Comparison of ENCODE assay signal across 1 cellular context in genomic region chr2:165015052-165015642, GRCh38.
TF ChIP-seq lines count a peak whose summit lies in the region.

No MANE protein-coding gene starts in this region.

TF ChIP-seq in HepG2, 621 proteins besides CTCF, POLR2A, EP300 and RAD21 (continued from another document):
- TF ChIP-seq HOMEZ (CRISPR knock-in tag; IDR thresholded peaks at IDR 0.05; ENCODE audit: low read depth) = peak; percentile 61
- TF ChIP-seq SNAI1 (CRISPR knock-in tag; IDR thresholded peaks at IDR 0.05; ENCODE audit: borderline replicate concordance) = no peak
- no peak for TF ChIP-seq ZNF530 (CRISPR knock-in tag; IDR thresholded peaks at IDR 0.05; ENCODE audit: low read depth)
- TF ChIP-seq ZNF124 (CRISPR knock-in tag; IDR thresholded peaks at IDR 0.05) = 0 out of 2 replicates have a peak, but pooled peaks have one; percentile 31
- TF ChIP-seq ZNF326 (CRISPR knock-in tag; IDR thresholded peaks at IDR 0.05; ENCODE audit: borderline replicate concordance) = no peak
- TF ChIP-seq SALL2 (CRISPR knock-in tag; IDR thresholded peaks at IDR 0.05) = no peak
- TF ChIP-seq ZNF235 (CRISPR knock-in tag; IDR thresholded peaks at IDR 0.05; ENCODE audit: borderline replicate concordance) = no peak
- no peak for TF ChIP-seq SRY (CRISPR knock-in tag; IDR thresholded peaks at IDR 0.05)
- no peak for TF ChIP-seq CENPT (CRISPR knock-in tag; IDR thresholded peaks at IDR 0.05; ENCODE audit: low read depth)
- no peak for TF ChIP-seq KLF6 (CRISPR knock-in tag; IDR thresholded peaks at IDR 0.05)
- TF ChIP-seq SIN3A (IDR thresholded peaks at IDR 0.05; ENCODE audit: borderline replicate concordance, low read depth, low read length) = no peak
- TF ChIP-seq RBM39 (IDR thresholded peaks at IDR 0.05; ENCODE audit: low read depth, low read length, poor library complexity, severe bottlenecking) = no peak
- TF ChIP-seq SMC3 (IDR thresholded peaks at IDR 0.05; ENCODE audit: low read length) = peak; percentile 93
- TF ChIP-seq BCL6 (CRISPR knock-in tag; IDR thresholded peaks at IDR 0.05) = 0 out of 2 replicates have a peak, but pooled peaks have one; percentile 13
- peak; percentile 47; the same call in 1 of the 2 replicates for TF ChIP-seq MEIS2 (CRISPR knock-in tag; IDR thresholded peaks at IDR 0.05)
- no peak for TF ChIP-seq ZNF382 (CRISPR knock-in tag; IDR thresholded peaks at IDR 0.05; ENCODE audit: borderline replicate concordance)
- no peak for TF ChIP-seq REXO4 (CRISPR knock-in tag; IDR thresholded peaks at IDR 0.05; ENCODE audit: borderline replicate concordance)
- TF ChIP-seq THRA (CRISPR knock-in tag; IDR thresholded peaks at IDR 0.05; ENCODE audit: borderline replicate concordance) = 0 out of 2 replicates have a peak, but pooled peaks have one; percentile 25
- TF ChIP-seq POGK (CRISPR knock-in tag; conservative IDR thresholded peaks at IDR 0.05) = peak; percentile 61; the same call in 1 of the 2 replicates
- TF ChIP-seq ETV5 (CRISPR knock-in tag; IDR thresholded peaks at IDR 0.05; ENCODE audit: borderline replicate concordance) = no peak
- peak; percentile 57 for TF ChIP-seq ARID5B (CRISPR knock-in tag; IDR thresholded peaks at IDR 0.05)
- no peak for TF ChIP-seq ZNF839 (CRISPR knock-in tag; IDR thresholded peaks at IDR 0.05; ENCODE audit: borderline replicate concordance)
- TF ChIP-seq FOXA3 (CRISPR knock-in tag; IDR thresholded peaks at IDR 0.05) = peak; percentile 37; the same call in 1 of the 2 replicates
- TF ChIP-seq TSC22D2 (CRISPR knock-in tag; IDR thresholded peaks at IDR 0.05; ENCODE audit: borderline replicate concordance) = 0 out of 2 replicates have a peak, but pooled peaks have one; percentile 62
- TF ChIP-seq ZNF891 (CRISPR knock-in tag; IDR thresholded peaks at IDR 0.05) = no peak
- 0 out of 2 replicates have a peak, but pooled peaks have one; percentile 44 for TF ChIP-seq ZKSCAN8 (CRISPR knock-in tag; IDR thresholded peaks at IDR 0.05; ENCODE audit: borderline replicate concordance)
- TF ChIP-seq IKZF1 (IDR thresholded peaks at IDR 0.05) = no peak
- 0 out of 2 replicates have a peak, but pooled peaks have one; percentile 26 for TF ChIP-seq POGZ (CRISPR knock-in tag; IDR thresholded peaks at IDR 0.05)
- TF ChIP-seq SMAD3 (CRISPR knock-in tag; IDR thresholded peaks at IDR 0.05) = peak; percentile 69; the same call in 1 of the 2 replicates
- TF ChIP-seq DR1 (CRISPR knock-in tag; IDR thresholded peaks at IDR 0.05) = no peak
- no peak for TF ChIP-seq TBX2 (CRISPR knock-in tag; IDR thresholded peaks at IDR 0.05; ENCODE audit: borderline replicate concordance)
- TF ChIP-seq CC2D1A (CRISPR knock-in tag; IDR thresholded peaks at IDR 0.05) = no peak
